In the genomic region with DNA sequence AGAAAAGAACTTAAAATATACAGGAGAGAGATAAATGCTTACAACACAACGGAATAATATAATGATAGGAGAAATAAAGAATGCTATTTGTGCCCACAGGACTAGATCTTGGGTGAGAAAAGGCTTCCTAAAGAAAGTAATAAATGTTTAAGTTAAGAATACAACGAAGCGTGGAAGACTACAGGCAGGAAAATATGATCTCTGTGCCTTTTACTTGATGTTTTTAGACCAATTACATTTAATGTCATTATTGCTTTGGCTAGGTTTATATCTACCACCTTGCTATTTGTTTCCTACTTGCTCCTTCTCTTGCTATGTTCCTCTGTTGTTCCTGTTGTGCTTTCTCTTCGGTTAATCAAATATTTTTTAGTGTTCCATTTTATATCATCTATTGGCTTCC, we compare ENCODE assay signal across 24 cellular contexts.
DNase-seq lines count a peak whose midpoint lies in the region; ATAC-seq and TF ChIP-seq lines count a peak whose summit lies in the region.
"Had no signal": no experiment of that assay in that cellular context is flagged by ENCODE, and none has a peak within 500 bp of the region (broad histone marks: within the 10 kb centered on the region; RNA-seq: fewer than 3 reads in every experiment).

No MANE protein-coding gene starts in this region.

- no peaks in the 10 kb centered on the region for H3K27me3 ChIP-seq in CD4-positive, CD25-positive, alpha-beta regulatory T cell (ENCODE audit: control insufficient read depth, insufficient read depth, low read length)
- H3K27me3 ChIP-seq in CD8-positive, alpha-beta T cell (ENCODE audit: insufficient read depth, low read length), result no peaks in the 10 kb centered on the region
- H3K27me3 ChIP-seq in neural progenitor cell, result no peaks in the 10 kb centered on the region
- H3K27me3 ChIP-seq: BE2C, BLaER1 had no signal

- H2AFZ ChIP-seq in neural progenitor cell (replicated peaks), result no peak overlapping the region

- no peaks in the 10 kb centered on the region for H3K4me1 ChIP-seq in CD4-positive, CD25-positive, alpha-beta regulatory T cell (ENCODE audit: control insufficient read depth, insufficient read depth, low read length, poor library complexity, severe bottlenecking)
- H3K4me1 ChIP-seq in CD8-positive, alpha-beta T cell (ENCODE audit: insufficient read depth, low read length), result no peaks in the 10 kb centered on the region
- H3K4me1 ChIP-seq in neural progenitor cell, result no peaks in the 10 kb centered on the region
- H3K4me1 ChIP-seq: BE2C, BLaER1 had no signal

- H3K27ac ChIP-seq in CD4-positive, CD25-positive, alpha-beta regulatory T cell (ENCODE audit: insufficient read depth, low read length, poor library complexity, severe bottlenecking), result no peak overlapping the region
- H3K27ac ChIP-seq in CD8-positive, alpha-beta T cell (ENCODE audit: low read depth, low read length), result no peak overlapping the region
- H3K27ac ChIP-seq in neural progenitor cell, result peak overlapping the region; percentile 11
- H3K27ac ChIP-seq: BLaER1 had no signal

- H3K79me2 ChIP-seq in neural progenitor cell (ENCODE audit: low read depth), result no peaks in the 10 kb centered on the region

- no peak for ATAC-seq in CD4-positive, CD25-positive, alpha-beta regulatory T cell (ENCODE audit: low read depth in 2 of 2)
- ATAC-seq in CD8-positive, alpha-beta T cell, result no peak
- ATAC-seq in memory B cell (ENCODE audit: low read depth), result no peak
- ATAC-seq: GM12878 had no signal

- H3K4me3 ChIP-seq in CD4-positive, CD25-positive, alpha-beta regulatory T cell (ENCODE audit: low read depth, low read length), result no peak overlapping the region
- H3K4me3 ChIP-seq in CD8-positive, alpha-beta T cell (ENCODE audit: low read depth, low read length), result no peak overlapping the region
- H3K4me3 ChIP-seq in neural progenitor cell, result no peak overlapping the region
- H3K4me3 ChIP-seq: BLaER1, GM12878 had no signal

- DNase-seq in CD4-positive, CD25-positive, alpha-beta regulatory T cell, result no peak
- DNase-seq in CD8-positive, alpha-beta T cell, result no peak
- no peak for DNase-seq in memory B cell (ENCODE audit: low spot score in 2 of 2)
- DNase-seq in neural progenitor cell (ENCODE audit: low spot score), result no peak
- DNase-seq in NCI-H2029 (lab: John Stamatoyannopoulos, UW), result no peak
- no peak for DNase-seq in retina
- no peak for DNase-seq in activated effector memory CD4-positive, alpha-beta T cell treated with Interleukin-2 at 50 U/mL for 16 hours
- DNase-seq: 8988T; ACHN; BE2C; C1 segment of cervical spinal cord; CD4-positive, alpha-beta T cell; CD8-positive, alpha-beta memory T cell; COR-L47; DMS 273 treated with DMSO at 0.1 percent for 48 hours; DMS153; DMS53; DMS79; DND-41; EL; GDM1 had no signal

- no peaks in the 10 kb centered on the region for H3K4me1 Mint-ChIP-seq in CD4-positive, CD25-positive, alpha-beta regulatory T cell
- H3K4me1 Mint-ChIP-seq in CD8-positive, alpha-beta T cell (ENCODE audit: low read depth), result no peaks in the 10 kb centered on the region
- H3K4me1 Mint-ChIP-seq in memory B cell, result no peaks in the 10 kb centered on the region
- H3K4me1 Mint-ChIP-seq in neural progenitor cell, result no peaks in the 10 kb centered on the region
- H3K4me1 Mint-ChIP-seq: CD14-positive monocyte; CD8-positive, alpha-beta memory T cell had no signal

- no peaks in the 10 kb centered on the region for H3K9me3 ChIP-seq in CD4-positive, CD25-positive, alpha-beta regulatory T cell (ENCODE audit: control insufficient read depth in 2 of 2, low read length in 2 of 2)
- no peaks in the 10 kb centered on the region for H3K9me3 ChIP-seq in CD8-positive, alpha-beta T cell (ENCODE audit: low read length)
- H3K9me3 ChIP-seq in neural progenitor cell (ENCODE audit: low read depth), result no peaks in the 10 kb centered on the region
- H3K9me3 ChIP-seq: BE2C, BLaER1 had no signal

- no peak overlapping the region for H3K4me2 ChIP-seq in neural progenitor cell
- H3K4me2 ChIP-seq: BLaER1 had no signal

- H3K9me3 Mint-ChIP-seq in CD4-positive, CD25-positive, alpha-beta regulatory T cell, result no peaks in the 10 kb centered on the region
- H3K9me3 Mint-ChIP-seq in CD8-positive, alpha-beta T cell, result no peaks in the 10 kb centered on the region
- H3K9me3 Mint-ChIP-seq in memory B cell, result no peaks in the 10 kb centered on the region
- H3K9me3 Mint-ChIP-seq in neural progenitor cell, result no peaks in the 10 kb centered on the region
- H3K9me3 Mint-ChIP-seq: CD14-positive monocyte; CD4-positive, alpha-beta T cell; CD8-positive, alpha-beta memory T cell had no signal

- H3K36me3 Mint-ChIP-seq in CD4-positive, CD25-positive, alpha-beta regulatory T cell, result peaks cover 40% of the 10 kb centered on the region
- H3K36me3 Mint-ChIP-seq in CD8-positive, alpha-beta T cell, result peaks cover 57% of the 10 kb centered on the region
- H3K36me3 Mint-ChIP-seq in memory B cell, result peaks cover 33% of the 10 kb centered on the region
- H3K36me3 Mint-ChIP-seq in neural progenitor cell, result peaks cover 31% of the 10 kb centered on the region

- H3F3A ChIP-seq in neural progenitor cell (ENCODE audit: low read depth), result no peaks in the 10 kb centered on the region

- peak overlapping the region in 2 of 3 donors; percentile 22 to 43 for H3K27ac Mint-ChIP-seq in CD4-positive, CD25-positive, alpha-beta regulatory T cell
- peak overlapping the region; percentile 46 for H3K27ac Mint-ChIP-seq in CD8-positive, alpha-beta T cell
- H3K27ac Mint-ChIP-seq in memory B cell, result peak overlapping the region; percentile 9
- H3K27ac Mint-ChIP-seq in neural progenitor cell, result no peak overlapping the region
- H3K27ac Mint-ChIP-seq: CD14-positive monocyte; CD4-positive, alpha-beta T cell had no signal

- CTCF ChIA-PET in CD8-positive, alpha-beta T cell (lab: Charles Lee), result no interaction called here

- H4K20me1 ChIP-seq in neural progenitor cell (ENCODE audit: low read depth), result no peaks in the 10 kb centered on the region
- H4K20me1 ChIP-seq: BLaER1 had no signal

- no peak overlapping the region for H3K9ac ChIP-seq in neural progenitor cell
- H3K9ac ChIP-seq: BLaER1 had no signal

- POLR2A ChIA-PET in CD8-positive, alpha-beta T cell (lab: Charles Lee), result no interaction called here

- H3K4me3 Mint-ChIP-seq in CD4-positive, CD25-positive, alpha-beta regulatory T cell, result no peak overlapping the region
- H3K4me3 Mint-ChIP-seq in CD8-positive, alpha-beta T cell, result no peak overlapping the region
- H3K4me3 Mint-ChIP-seq in memory B cell, result no peak overlapping the region
- H3K4me3 Mint-ChIP-seq in neural progenitor cell, result no peak overlapping the region
- H3K4me3 Mint-ChIP-seq: CD14-positive monocyte; CD4-positive, alpha-beta T cell; CD8-positive, alpha-beta memory T cell had no signal

- H3K27me3 Mint-ChIP-seq in CD4-positive, CD25-positive, alpha-beta regulatory T cell, result no peaks in the 10 kb centered on the region
- no peaks in the 10 kb centered on the region for H3K27me3 Mint-ChIP-seq in CD8-positive, alpha-beta T cell (ENCODE audit: low read depth)
- no peaks in the 10 kb centered on the region for H3K27me3 Mint-ChIP-seq in memory B cell
- H3K27me3 Mint-ChIP-seq in neural progenitor cell (ENCODE audit: insufficient read depth, low read depth), result no peaks in the 10 kb centered on the region
- H3K27me3 Mint-ChIP-seq: CD4-positive, alpha-beta T cell; CD8-positive, alpha-beta memory T cell had no signal

- no peak for TF ChIP-seq CTCF in CD8-positive, alpha-beta T cell (IDR thresholded peaks at IDR 0.05)
- no peak for TF ChIP-seq CTCF in neural progenitor cell (IDR thresholded peaks at IDR 0.05)

- intact Hi-C loops in CD8-positive, alpha-beta T cell (cut with DNase I, micrococcal nuclease), result loop anchor here in 1 of 2 experiments (10.0 kb wide), 1 partner anchor 124 kb away; a partner anchor contains a TSS

- H3K36me3 ChIP-seq in CD4-positive, CD25-positive, alpha-beta regulatory T cell (ENCODE audit: control insufficient read depth, insufficient read depth, low read length), result peaks cover 36% of the 10 kb centered on the region
- no peaks in the 10 kb centered on the region for H3K36me3 ChIP-seq in CD8-positive, alpha-beta T cell (ENCODE audit: insufficient read depth, low read length)
- peaks cover 12% of the 10 kb centered on the region for H3K36me3 ChIP-seq in neural progenitor cell
